22 cellular contexts compared by ENCODE assay signal in genomic region chr14:77561881-77562280, GRCh38. TPM values are rescaled to one million over a fixed set of nuclear protein-coding genes. Genes with fewer than 3 reads are reported as not detected.
DNase-seq lines count a peak whose midpoint lies in the region; ATAC-seq and TF ChIP-seq lines count a peak whose summit lies in the region.
"Had no signal": no experiment of that assay in that cellular context is flagged by ENCODE, and none has a peak within 500 bp of the region (broad histone marks: within the 10 kb centered on the region; RNA-seq: fewer than 3 reads in every experiment).

No MANE protein-coding gene starts in this region.

- intact Hi-C loops in heart left ventricle (cut with DNase I), result no loop called here
- intact Hi-C loops in ascending aorta (cut with DNase I), result no loop called here
- intact Hi-C loops in dorsolateral prefrontal cortex (cut with DNase I), result no loop called here

- H3K27me3 Mint-ChIP-seq in osteocyte (ENCODE audit: unreplicated experiment), result no peaks in the 10 kb centered on the region
- H3K27me3 Mint-ChIP-seq: B cell; CD4-positive, CD25-positive, alpha-beta regulatory T cell; IgD-negative memory B cell had no signal

- peak overlapping the region; percentile 91 for H3K27ac Mint-ChIP-seq in osteocyte (ENCODE audit: unreplicated experiment)
- H3K27ac Mint-ChIP-seq: IgD-negative memory B cell had no signal

- no peak for ATAC-seq in heart left ventricle
- ATAC-seq: HCT116 had no signal

- no peak overlapping the region for H3K4me2 ChIP-seq in fibroblast of lung (ENCODE audit: extremely low read depth, insufficient read depth, low read length)

- H3K27ac ChIP-seq in fibroblast of lung (ENCODE audit: insufficient read depth, low read length) (peak overlapping the region; percentile 7), heart left ventricle (no peak overlapping the region), ascending aorta (no peak overlapping the region), dorsolateral prefrontal cortex (peak overlapping the region in 15 of 59 donors; percentile 1 to 79 (median 32))
- H3K27ac ChIP-seq: SK-N-MC had no signal

- H3K4me3 ChIP-seq in LNCaP clone FGC (ENCODE audit: low read depth, low read length), result no peak overlapping the region
- no peak overlapping the region for H3K4me3 ChIP-seq in fibroblast of lung (replicated peaks in 1 of 4; ENCODE audit: control extremely low read depth in 1 of 4, insufficient read depth in 1 of 4, low read depth in 3 of 4, low read length in 4 of 4)
- no peak overlapping the region for H3K4me3 ChIP-seq in heart left ventricle
- no peak overlapping the region for H3K4me3 ChIP-seq in ascending aorta
- H3K4me3 ChIP-seq in dorsolateral prefrontal cortex, result no peak overlapping the region
- H3K4me3 ChIP-seq: SK-N-MC had no signal

- no peak overlapping the region for H2AFZ ChIP-seq in fibroblast of lung (ENCODE audit: low read length)

- H3K36me3 Mint-ChIP-seq in osteocyte (ENCODE audit: unreplicated experiment), result peaks cover 25% of the 10 kb centered on the region
- H3K36me3 Mint-ChIP-seq: IgD-negative memory B cell had no signal

- 73 to 92% (median 85%) methylated on average over 5 of the region's 5 CpGs for WGBS in heart left ventricle, 4 donors

- H3K36me3 ChIP-seq in fibroblast of lung (ENCODE audit: control insufficient read depth, insufficient read depth, low read length), result no peaks in the 10 kb centered on the region
- H3K36me3 ChIP-seq in heart left ventricle, result peaks cover 0 to 63% (median 56%) of the 10 kb centered on the region in 9 donors
- H3K36me3 ChIP-seq in ascending aorta, result peaks cover 9 to 17% of the 10 kb centered on the region in 2 donors

- H3K9me3 ChIP-seq in fibroblast of lung (ENCODE audit: control insufficient read depth, insufficient read depth, low read depth, low read length), result no peaks in the 10 kb centered on the region
- H3K9me3 ChIP-seq in heart left ventricle, result no peaks in the 10 kb centered on the region
- no peaks in the 10 kb centered on the region for H3K9me3 ChIP-seq in ascending aorta

- H3K4me1 ChIP-seq in fibroblast of lung (ENCODE audit: control insufficient read depth, extremely low read depth, insufficient read depth, low read length), result peaks cover 4% of the 10 kb centered on the region
- peaks cover 0 to 33% (median 0%) of the 10 kb centered on the region in 12 donors for H3K4me1 ChIP-seq in heart left ventricle
- no peaks in the 10 kb centered on the region for H3K4me1 ChIP-seq in ascending aorta

- no peak overlapping the region for H3K9ac ChIP-seq in fibroblast of lung (ENCODE audit: insufficient read depth, low read length)

- no peak for TF ChIP-seq CTCF in LNCaP clone FGC (IDR thresholded peaks at IDR 0.05; ENCODE audit: control insufficient read depth, extremely low read depth, insufficient read depth)
- TF ChIP-seq CTCF in fibroblast of lung (conservative IDR thresholded peaks at IDR 0.05 in 1 of 2, IDR thresholded peaks at IDR 0.05 in 1 of 2; ENCODE audit: low read depth in 1 of 2, low read length in 2 of 2), result no peak
- TF ChIP-seq CTCF in osteocyte (IDR thresholded peaks at IDR 0.05), result no peak
- TF ChIP-seq CTCF in heart left ventricle (IDR thresholded peaks at IDR 0.05), result no peak
- TF ChIP-seq CTCF in ascending aorta (IDR thresholded peaks at IDR 0.05), result no peak
- no peak for TF ChIP-seq CTCF in dorsolateral prefrontal cortex (IDR thresholded peaks at IDR 0.05 in 54 of 56, conservative IDR thresholded peaks at IDR 0.05 in 2 of 56; ENCODE audit: low read depth in 1 of 56, partially characterized antibody in 56 of 56)

- H3K27me3 ChIP-seq in fibroblast of lung (ENCODE audit: control insufficient read depth, insufficient read depth, low read length), result no peaks in the 10 kb centered on the region
- H3K27me3 ChIP-seq in heart left ventricle, result no peaks in the 10 kb centered on the region
- H3K27me3 ChIP-seq in ascending aorta, result no peaks in the 10 kb centered on the region
- H3K27me3 ChIP-seq in dorsolateral prefrontal cortex, result no peaks in the 10 kb centered on the region

- DNase-seq in DMS153 treated with DMSO at 0.1 percent for 48 hours (lab: John Stamatoyannopoulos, UW; ENCODE audit: unreplicated experiment) (peak; percentile 9), LNCaP clone FGC (ENCODE audit: low read depth) (peak; percentile 49), fibroblast of lung (ENCODE audit: low read depth in 2 of 2) (no peak), osteocyte (ENCODE audit: extremely low spot score, unreplicated experiment) (no peak), heart left ventricle (no peak), ascending aorta (ENCODE audit: low spot score in 2 of 2) (no peak), dorsolateral prefrontal cortex (no peak), NCI-H2171 (lab: John Stamatoyannopoulos, UW) (no peak)
- DNase-seq: CD4-positive, CD25-positive, alpha-beta regulatory T cell; DMS53; EL; GOT3; Kasumi-1; MM.1S; NCI-H1105; NCI-H1694 treated with DMSO at 0.1 percent for 48 hours; NCI-H510A; Right ventricle myocardium superior had no signal

- no peaks in the 10 kb centered on the region for H3K9me3 Mint-ChIP-seq in osteocyte (ENCODE audit: unreplicated experiment)
- H3K9me3 Mint-ChIP-seq: CD4-positive, CD25-positive, alpha-beta regulatory T cell; IgD-negative memory B cell had no signal

- no peaks in the 10 kb centered on the region for H4K20me1 ChIP-seq in fibroblast of lung (ENCODE audit: control insufficient read depth, extremely low read depth, insufficient read depth, low read length)

- H3K4me3 Mint-ChIP-seq in osteocyte (ENCODE audit: unreplicated experiment), result no peak overlapping the region
- H3K4me3 Mint-ChIP-seq: B cell, IgD-negative memory B cell had no signal

- TF ChIP-seq POLR2A in heart left ventricle (IDR thresholded peaks at IDR 0.05), result no peak

- H3K4me1 Mint-ChIP-seq in osteocyte (ENCODE audit: unreplicated experiment), result peaks cover 34% of the 10 kb centered on the region

- H3K79me2 ChIP-seq in fibroblast of lung (ENCODE audit: control insufficient read depth, insufficient read depth, low read length), result no peaks in the 10 kb centered on the region

RNA-seq across cellular contexts. Expression of gene SPTLC2, which starts 54.6 kb away (rescaled TPM):
- 16.9 and 22.8 TPM in 2 replicates for total RNA-seq in fibroblast of lung
- 23.7 and 25.9 TPM in 2 replicates for polyA plus RNA-seq in fibroblast of lung
- 15.8 and 18.0 TPM in 2 replicates for polyA plus RNA-seq in fibroblast of lung (2012)
- 11.2 and 29.7 TPM in 2 replicates for polyA minus RNA-seq in fibroblast of lung (ENCODE audit: low replicate concordance)
- total RNA-seq in osteocyte, result 28.1 and 31.3 TPM in 2 replicates
- 10 to 100 TPM in 8 of 9 donors, 1 to 10 TPM in 1; 8.2 to 25.2 (median 11.2) TPM for total RNA-seq in heart left ventricle
- 10 to 100 TPM in 1 of 2 donors, 1 to 10 TPM in 1; 3.8 to 12.0 TPM for polyA plus RNA-seq in heart left ventricle
- 25.7 TPM for total RNA-seq in ascending aorta
- 100 to 1,000 TPM in 2 of 120 experiments, 10 to 100 TPM in 118; 19.4 to 116 (median 48.8) TPM for total RNA-seq in dorsolateral prefrontal cortex

Comparison
In these comparisons a context has a peak if more than half of its experiments do, and no peak if none do; other contexts are left out.
1. DNase-seq: peak in DMS153 treated with DMSO at 0.1 percent for 48 hours (single experiment) and LNCaP clone FGC (single experiment); none in fibroblast of lung (0 of 2), osteocyte (single experiment), heart left ventricle (0 of 5), ascending aorta (0 of 2), dorsolateral prefrontal cortex (0 of 10) and NCI-H2171 (single experiment).